8 cellular contexts compared by ENCODE assay signal in the genomic region with DNA sequence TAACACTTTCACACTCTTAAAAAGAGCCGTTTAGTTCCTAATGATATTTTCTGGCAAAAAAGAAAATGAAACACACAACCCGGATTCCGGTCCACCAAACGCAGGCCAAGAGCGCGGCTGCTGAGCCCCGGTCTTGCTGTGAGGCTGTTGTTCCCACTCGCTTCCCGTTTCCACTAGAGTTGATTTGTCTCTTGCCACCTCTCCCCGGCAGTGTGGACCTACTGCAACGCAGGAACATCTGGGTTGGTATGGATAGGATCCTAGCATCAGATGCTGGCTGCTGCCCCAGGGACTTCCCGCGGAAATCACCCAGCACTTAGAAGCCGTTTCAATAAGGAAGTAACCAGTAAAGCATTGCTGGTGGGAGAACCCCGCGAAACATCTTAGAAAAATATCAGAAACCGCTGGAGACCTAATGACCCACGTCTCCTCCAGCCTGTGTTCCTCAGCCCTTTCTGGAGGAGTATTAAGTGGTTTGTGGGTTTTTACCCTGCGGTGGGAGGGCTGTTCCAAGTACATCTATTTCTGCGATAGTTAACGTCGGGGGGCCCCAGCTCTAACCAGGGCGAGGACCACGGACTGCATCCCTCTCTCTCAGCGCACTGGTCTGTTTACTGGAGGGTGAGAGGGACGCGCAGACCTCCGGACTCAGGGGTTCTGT. TPM values are rescaled to one million over a fixed set of nuclear protein-coding genes. Genes with fewer than 3 reads are reported as not detected.
DNase-seq lines count a peak whose midpoint lies in the region; ATAC-seq and TF ChIP-seq lines count a peak whose summit lies in the region.

No MANE protein-coding gene starts in this region.

- H3K4me1 ChIP-seq in DND-41 (ENCODE audit: insufficient read depth, low read length): peaks cover 43% of the 10 kb centered on the region
- H3K4me1 ChIP-seq in effector memory CD4-positive, alpha-beta T cell (ENCODE audit: control insufficient read depth, insufficient read depth, low read length, poor library complexity, severe bottlenecking): peaks cover 34% of the 10 kb centered on the region
- H3K4me1 ChIP-seq in mucosa of stomach (ENCODE audit: control insufficient read depth, insufficient read depth, low read length): peaks cover 8% of the 10 kb centered on the region

- ATAC-seq in DND-41 (ENCODE audit: insufficient read depth, low read depth): peak; percentile 63
- peak; percentile 67 for ATAC-seq in GM21528 (IDR thresholded peaks at IDR 0.05; ENCODE audit: low FRiP score, unreplicated experiment)

- peak overlapping the region; percentile 99 for H3K27ac Mint-ChIP-seq in activated CD4-positive, alpha-beta T cell treated with anti-CD3 and anti-CD28 coated beads, Interleukin-2, amount 10 ng/mL, durations not matched to agents 7 days and 5 days

- H3K36me3 ChIP-seq in DND-41 (ENCODE audit: insufficient read depth, low read length) (no peaks in the 10 kb centered on the region; the same call in 1 of the 2 replicates), mucosa of stomach (ENCODE audit: control insufficient read depth, insufficient read depth, low read length) (no peaks in the 10 kb centered on the region)
- no peaks in the 10 kb centered on the region for H3K36me3 ChIP-seq in effector memory CD4-positive, alpha-beta T cell (ENCODE audit: control insufficient read depth, insufficient read depth, low read length)

- H3K9ac ChIP-seq in DND-41 (ENCODE audit: low read depth, low read length) (peak overlapping the region; percentile 80), mucosa of stomach (ENCODE audit: low read length) (peak overlapping the region; percentile 41)

- H3K27ac ChIP-seq in DND-41 (ENCODE audit: low read length): peak overlapping the region; percentile 64
- H3K27ac ChIP-seq in effector memory CD4-positive, alpha-beta T cell (ENCODE audit: insufficient read depth, low read length, poor library complexity, severe bottlenecking): peak overlapping the region; percentile 96

- peaks cover 56% of the 10 kb centered on the region for H3K4me1 Mint-ChIP-seq in activated CD4-positive, alpha-beta T cell treated with anti-CD3 and anti-CD28 coated beads, Interleukin-2, amount 10 ng/mL, durations not matched to agents 7 days and 5 days

- peaks cover 20% of the 10 kb centered on the region for H3K27me3 Mint-ChIP-seq in activated CD4-positive, alpha-beta T cell treated with anti-CD3 and anti-CD28 coated beads, Interleukin-2, amount 10 ng/mL, durations not matched to agents 7 days and 5 days

- peak overlapping the region; percentile 67 for H3K4me2 ChIP-seq in DND-41 (ENCODE audit: insufficient read depth, low read length)

- H3K4me3 ChIP-seq in DND-41 (ENCODE audit: low read depth in 1 of 2, low read length in 2 of 2): peak overlapping the region; percentile 58 to 77; a peak in 3 of 4 replicates
- peak overlapping the region; percentile 93 for H3K4me3 ChIP-seq in effector memory CD4-positive, alpha-beta T cell (ENCODE audit: insufficient read depth, low read depth, low read length, poor library complexity, severe bottlenecking)
- peak overlapping the region; percentile 29 for H3K4me3 ChIP-seq in mucosa of stomach (ENCODE audit: low read length)

- H4K20me1 ChIP-seq in DND-41 (ENCODE audit: insufficient read depth, low read length): peaks cover 26% of the 10 kb centered on the region

- no peak for TF ChIP-seq CTCF in DND-41 (IDR thresholded peaks at IDR 0.05; ENCODE audit: borderline replicate concordance, extremely low read depth, low read length, poor library complexity, severe bottlenecking)

- peak overlapping the region; percentile 81 for H2AFZ ChIP-seq in DND-41 (ENCODE audit: low read depth, low read length)

- H3K27me3 ChIP-seq in DND-41 (ENCODE audit: insufficient read depth, low read length, poor library complexity): no peaks in the 10 kb centered on the region
- no peaks in the 10 kb centered on the region for H3K27me3 ChIP-seq in effector memory CD4-positive, alpha-beta T cell (replicated peaks; ENCODE audit: control insufficient read depth, insufficient read depth, low read length, poor library complexity, severe bottlenecking)
- H3K27me3 ChIP-seq in mucosa of stomach (ENCODE audit: control insufficient read depth, insufficient read depth, low read length): peaks cover 47% of the 10 kb centered on the region

- DNase-seq in DND-41 (peak; percentile 58), KG1 (lab: John Stamatoyannopoulos, UW) (peak; percentile 70), cerebellar nuclear complex (lab: John Stamatoyannopoulos, UW) (no peak)
- peak; percentile 63 for DNase-seq in activated CD4-positive, alpha-beta T cell treated with anti-CD3 and anti-CD28 coated beads, Interleukin-2, amount 10 ng/mL, durations not matched to agents 7 days and 5 days
- DNase-seq in effector memory CD4-positive, alpha-beta T cell: peak; percentile 48 to 56 (median 55)
- peak; percentile 37 for DNase-seq in stimulated activated CD8-positive, alpha-beta memory T cell treated with anti-CD3 and anti-CD28 coated beads, Interleukin-7, amount 100 ng/mL, for 24 hours (ENCODE audit: low read depth)

- H3K9me3 ChIP-seq in DND-41 (ENCODE audit: insufficient read depth, low read length, severe bottlenecking) (no peaks in the 10 kb centered on the region), mucosa of stomach (ENCODE audit: control insufficient read depth, low read length) (no peaks in the 10 kb centered on the region)
- H3K9me3 ChIP-seq in effector memory CD4-positive, alpha-beta T cell (ENCODE audit: control insufficient read depth, low read length): no peaks in the 10 kb centered on the region

- CTCF ChIA-PET in activated CD4-positive, alpha-beta T cell treated with anti-CD3 and anti-CD28 coated beads, Interleukin-2, amount 10 ng/mL, durations not matched to agents 7 days and 5 days (lab: Charles Lee): interaction anchor here (1.5 to 2.4 kb wide), 3 partner anchors 14 to 114 kb away, joined by 5 to 7 read pairs (median 6); no protein-coding TSS in a partner anchor

- peak overlapping the region; percentile 98 for H3K4me3 Mint-ChIP-seq in activated CD4-positive, alpha-beta T cell treated with anti-CD3 and anti-CD28 coated beads, Interleukin-2, amount 10 ng/mL, durations not matched to agents 7 days and 5 days

- peaks cover 57% of the 10 kb centered on the region for H3K79me2 ChIP-seq in DND-41 (ENCODE audit: insufficient read depth, low read length)

- POLR2A ChIA-PET in activated CD4-positive, alpha-beta T cell treated with anti-CD3 and anti-CD28 coated beads, Interleukin-2, amount 10 ng/mL, durations not matched to agents 7 days and 5 days (lab: Charles Lee): interaction anchor here (1.8 kb wide), 1 partner anchor 11 kb away, joined by 8 read pairs; no protein-coding TSS in a partner anchor

- no peaks in the 10 kb centered on the region for H3K9me3 Mint-ChIP-seq in activated CD4-positive, alpha-beta T cell treated with anti-CD3 and anti-CD28 coated beads, Interleukin-2, amount 10 ng/mL, durations not matched to agents 7 days and 5 days

- peaks cover 58% of the 10 kb centered on the region for H3K36me3 Mint-ChIP-seq in activated CD4-positive, alpha-beta T cell treated with anti-CD3 and anti-CD28 coated beads, Interleukin-2, amount 10 ng/mL, durations not matched to agents 7 days and 5 days (ENCODE audit: low read depth)

RNA-seq across cellular contexts. Expression of a gene that starts 0.9 kb away (rescaled TPM):
- 100 to 1,000 TPM; 269 to 281 TPM for total RNA-seq in activated CD4-positive, alpha-beta T cell treated with anti-CD3 and anti-CD28 coated beads, Interleukin-2, amount 10 ng/mL, durations not matched to agents 7 days and 5 days

Comparison
In these comparisons a context has a peak if more than half of its experiments do, and no peak if none do; other contexts are left out.
1. DNase-seq: peak in DND-41 (single experiment), KG1 (single experiment), activated CD4-positive, alpha-beta T cell treated with anti-CD3 and anti-CD28 coated beads, Interleukin-2, amount 10 ng/mL, durations not matched to agents 7 days and 5 days (single experiment), effector memory CD4-positive, alpha-beta T cell (3 of 3) and stimulated activated CD8-positive, alpha-beta memory T cell treated with anti-CD3 and anti-CD28 coated beads, Interleukin-7, amount 100 ng/mL, for 24 hours (single experiment); none in cerebellar nuclear complex (0 of 2).
2. H3K4me3 ChIP-seq: peak in every context shown above with its lines; median percentile 93 in effector memory CD4-positive, alpha-beta T cell; 68 in DND-41; 29 in mucosa of stomach.